16 cellular contexts compared by ENCODE assay signal in the genomic region with DNA sequence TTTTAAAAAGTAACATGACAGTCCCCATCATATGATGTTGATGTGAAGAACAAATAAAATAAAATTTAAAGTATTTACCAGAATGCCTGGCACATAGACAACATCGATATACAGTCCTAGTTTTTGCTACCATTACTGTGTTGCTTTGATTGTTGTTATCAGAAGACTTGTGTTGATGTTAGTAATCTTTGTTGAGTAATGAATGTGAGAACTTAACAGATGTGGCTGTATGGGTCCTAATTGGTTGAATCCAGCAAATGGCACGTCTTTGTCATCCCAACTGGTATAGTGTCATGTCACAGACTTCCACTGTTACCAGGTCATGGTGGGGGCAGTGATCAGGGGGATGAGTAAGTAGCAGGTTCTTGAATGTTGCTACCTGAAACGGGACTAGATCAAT.
DNase-seq lines count a peak whose midpoint lies in the region; ATAC-seq and TF ChIP-seq lines count a peak whose summit lies in the region.
"Had no signal": no experiment of that assay in that cellular context is flagged by ENCODE, and none has a peak within 500 bp of the region (broad histone marks: within the 10 kb centered on the region; RNA-seq: fewer than 3 reads in every experiment).

No MANE protein-coding gene starts in this region.

- H3K36me3 ChIP-seq in endocrine pancreas (ENCODE audit: control insufficient read depth, insufficient read depth, low read length) (no peaks in the 10 kb centered on the region), suprapubic skin (no peaks in the 10 kb centered on the region), tibial artery (no peaks in the 10 kb centered on the region)

- H3K27ac Mint-ChIP-seq in nephron = peak overlapping the region in 2 of 3 experiments; percentile 67 to 87
- H3K27ac Mint-ChIP-seq: CD4-positive, alpha-beta memory T cell had no signal

- H3K9me3 ChIP-seq in endocrine pancreas (ENCODE audit: control insufficient read depth, low read length) (no peaks in the 10 kb centered on the region), suprapubic skin (no peaks in the 10 kb centered on the region), tibial artery (peaks cover 0 to 3% (median 0%) of the 10 kb centered on the region in 3 donors)

- H3K4me1 ChIP-seq in endocrine pancreas (ENCODE audit: control insufficient read depth, insufficient read depth, low read length) (peaks cover 7% of the 10 kb centered on the region), suprapubic skin (no peaks in the 10 kb centered on the region), tibial artery (no peaks in the 10 kb centered on the region)

- H3K36me3 Mint-ChIP-seq in nephron (ENCODE audit: low read depth) = no peaks in the 10 kb centered on the region
- H3K36me3 Mint-ChIP-seq: CD4-positive, alpha-beta memory T cell had no signal

- H3K27me3 Mint-ChIP-seq in nephron (ENCODE audit: low read depth) = no peaks in the 10 kb centered on the region
- H3K27me3 Mint-ChIP-seq: CD4-positive, alpha-beta memory T cell had no signal

- WGBS in suprapubic skin = 65% methylated on average over 3 of the region's 3 CpGs

- TF ChIP-seq CTCF in 22Rv1 (IDR thresholded peaks at IDR 0.05) = no peak
- TF ChIP-seq CTCF in nephron (IDR thresholded peaks at IDR 0.05; ENCODE audit: unreplicated experiment in 3 of 3) = no peak
- TF ChIP-seq CTCF in suprapubic skin (IDR thresholded peaks at IDR 0.05) = no peak
- TF ChIP-seq CTCF in tibial artery (IDR thresholded peaks at IDR 0.05) = no peak

- DNase-seq in retina (peak; percentile 12), suprapubic skin (ENCODE audit: low spot score in 2 of 2) (no peak), tibial artery (no peak)
- DNase-seq: C1 segment of cervical spinal cord; CD4-positive, alpha-beta memory T cell; COR-L47; DMS153; DMS79 treated with DMSO at 0.1 percent for 48 hours; GF-D8; GM23248; H7; HCEC 1CT had no signal

- H3K9me3 Mint-ChIP-seq in nephron = no peaks in the 10 kb centered on the region

- no peak overlapping the region for H3K9ac ChIP-seq in endocrine pancreas (ENCODE audit: control insufficient read depth, insufficient read depth, low read length)
- H3K9ac ChIP-seq: GM23248 had no signal

- no peak for ATAC-seq in GM18517 (IDR thresholded peaks at IDR 0.05; ENCODE audit: unreplicated experiment)

- H3K4me3 ChIP-seq in endocrine pancreas (ENCODE audit: control insufficient read depth, insufficient read depth, low read length) = peak overlapping the region; percentile 34
- no peak overlapping the region for H3K4me3 ChIP-seq in suprapubic skin
- no peak overlapping the region for H3K4me3 ChIP-seq in tibial artery
- H3K4me3 ChIP-seq: GM23248 had no signal

- intact Hi-C loops in tibial artery (cut with DNase I; ENCODE audit: low total_unique reads) = no loop called here

- H3K4me1 Mint-ChIP-seq in nephron = no peaks in the 10 kb centered on the region
- H3K4me1 Mint-ChIP-seq: CD4-positive, alpha-beta memory T cell had no signal

- no peak for TF ChIP-seq EP300 in suprapubic skin (IDR thresholded peaks at IDR 0.05)

- no peak for TF ChIP-seq POLR2A in suprapubic skin (IDR thresholded peaks at IDR 0.05)

- H3K27me3 ChIP-seq in endocrine pancreas (ENCODE audit: control insufficient read depth, insufficient read depth, low read length) (no peaks in the 10 kb centered on the region), suprapubic skin (no peaks in the 10 kb centered on the region), tibial artery (no peaks in the 10 kb centered on the region)

- no peak overlapping the region for H3K4me3 Mint-ChIP-seq in nephron
- H3K4me3 Mint-ChIP-seq: CD4-positive, alpha-beta memory T cell had no signal

- H3K27ac ChIP-seq in 22Rv1 (peak overlapping the region; percentile 52), suprapubic skin (no peak overlapping the region), tibial artery (no peak overlapping the region)
- H3K27ac ChIP-seq: GM23248 had no signal
